In genomic region chr7:84237533-84238173, GRCh38 we compare ENCODE assay signal across 14 cellular contexts. TPM values are rescaled to one million over a fixed set of nuclear protein-coding genes. Genes with fewer than 3 reads are reported as not detected.
DNase-seq lines count a peak whose midpoint lies in the region; FAIRE-seq and TF ChIP-seq lines count a peak whose summit lies in the region.
"Had no signal": no experiment of that assay in that cellular context is flagged by ENCODE, and none has a peak within 500 bp of the region (broad histone marks: within the 10 kb centered on the region; RNA-seq: fewer than 3 reads in every experiment).

No MANE protein-coding gene starts in this region.

- H3K36me3 Mint-ChIP-seq in MCF 10A (ENCODE audit: insufficient read depth, unreplicated experiment) (no peaks in the 10 kb centered on the region), chondrocyte (ENCODE audit: low read depth) (no peaks in the 10 kb centered on the region)
- H3K36me3 Mint-ChIP-seq in CD4-positive, alpha-beta memory T cell, result no peaks in the 10 kb centered on the region
- H3K36me3 Mint-ChIP-seq: CD4-positive, CD25-positive, alpha-beta regulatory T cell had no signal

- BruUV-seq in MCF 10A (replicated peaks; lab: Mats Ljungman, UMichigan), result no TSS peak

- H3K27me3 ChIP-seq in breast epithelium (no peaks in the 10 kb centered on the region), SJCRH30 (no peaks in the 10 kb centered on the region)
- no peaks in the 10 kb centered on the region for H3K27me3 ChIP-seq in CD4-positive, alpha-beta memory T cell (ENCODE audit: insufficient read depth, low read length)

- H3K27ac Mint-ChIP-seq in MCF 10A (ENCODE audit: low read depth, unreplicated experiment) (peak overlapping the region; percentile 31), chondrocyte (ENCODE audit: unreplicated experiment) (no peak overlapping the region)
- H3K27ac Mint-ChIP-seq in CD4-positive, alpha-beta memory T cell, result no peak overlapping the region

- DNase-seq in MCF 10A (ENCODE audit: unreplicated experiment) (peak; percentile 87), breast epithelium (ENCODE audit: low spot score in 2 of 2) (no peak), RCC 7860 (ENCODE audit: low spot score) (peak; percentile 89), fibroblast of gingiva (ENCODE audit: low read depth) (peak; percentile 75), chondrocyte (ENCODE audit: low spot score) (no peak), SJCRH30 (no peak), SKM-1 treated with dmso at 0.1 percent for 144 hours (lab: John Stamatoyannopoulos, UW; ENCODE audit: unreplicated experiment) (no peak)
- DNase-seq in CD4-positive, alpha-beta memory T cell, result no peak
- DNase-seq: activated CD8-positive, alpha-beta memory T cell treated with anti-CD3 and anti-CD28 coated beads for 24 hours; CD4-positive, CD25-positive, alpha-beta regulatory T cell; GOT3; NCI-H2029 treated with DMSO at 0.1 percent for 48 hours; Right ventricle myocardium superior had no signal

- POLR2A ChIA-PET in MCF 10A (lab: Yijun Ruan, JAX), result no interaction called here
- POLR2A ChIA-PET in CD4-positive, alpha-beta memory T cell (lab: Charles Lee; ENCODE audit: partially characterized antibody), result no interaction called here

- FAIRE-seq in RCC 7860 (lab: Jason Lieb, UNC), result peak; percentile 98

- intact Hi-C loops in MCF 10A (cut with micrococcal nuclease), result loop anchor here (5.0 kb wide), 1 partner anchor 45 kb away; the partner anchor contains the start of gene SEMA3A
- intact Hi-C loops in breast epithelium (cut with DNase I; ENCODE audit: low total_unique reads), result no loop called here
- intact Hi-C loops in CD4-positive, alpha-beta memory T cell (cut with micrococcal nuclease), result no loop called here

- H3K27me3 Mint-ChIP-seq in MCF 10A (ENCODE audit: insufficient read depth, unreplicated experiment), result no peaks in the 10 kb centered on the region
- no peaks in the 10 kb centered on the region for H3K27me3 Mint-ChIP-seq in chondrocyte (ENCODE audit: low read depth)
- H3K27me3 Mint-ChIP-seq in CD4-positive, alpha-beta memory T cell, result no peaks in the 10 kb centered on the region
- H3K27me3 Mint-ChIP-seq: CD4-positive, CD25-positive, alpha-beta regulatory T cell; central memory CD8-positive, alpha-beta T cell had no signal

- H3K4me1 ChIP-seq in breast epithelium, result no peaks in the 10 kb centered on the region
- H3K4me1 ChIP-seq in SJCRH30, result no peaks in the 10 kb centered on the region
- no peaks in the 10 kb centered on the region for H3K4me1 ChIP-seq in CD4-positive, alpha-beta memory T cell (ENCODE audit: insufficient read depth, low read length)

- no peak for TF ChIP-seq POLR2A in breast epithelium (IDR thresholded peaks at IDR 0.05)

- H3K9me3 Mint-ChIP-seq in MCF 10A (ENCODE audit: unreplicated experiment) (peaks cover 16% of the 10 kb centered on the region), chondrocyte (ENCODE audit: low read depth) (peaks cover 13% of the 10 kb centered on the region)
- peaks cover 2 to 15% (median 8%) of the 10 kb centered on the region in 8 donors for H3K9me3 Mint-ChIP-seq in CD4-positive, alpha-beta memory T cell

- H3K4me3 ChIP-seq in breast epithelium (no peak overlapping the region), SJCRH30 (no peak overlapping the region)
- H3K4me3 ChIP-seq in CD4-positive, alpha-beta memory T cell (ENCODE audit: low read length in 2 of 2), result no peak overlapping the region

- H3K9me3 ChIP-seq in breast epithelium (no peaks in the 10 kb centered on the region), SJCRH30 (replicated peaks) (no peaks in the 10 kb centered on the region)
- H3K9me3 ChIP-seq in CD4-positive, alpha-beta memory T cell (ENCODE audit: control insufficient read depth in 1 of 2, low read length in 2 of 2), result no peaks in the 10 kb centered on the region

- H3K4me3 Mint-ChIP-seq in MCF 10A (ENCODE audit: unreplicated experiment), result no peak overlapping the region
- H3K4me3 Mint-ChIP-seq in chondrocyte (ENCODE audit: unreplicated experiment), result no peak overlapping the region
- no peak overlapping the region for H3K4me3 Mint-ChIP-seq in CD4-positive, alpha-beta memory T cell
- H3K4me3 Mint-ChIP-seq: CD4-positive, CD25-positive, alpha-beta regulatory T cell; central memory CD8-positive, alpha-beta T cell had no signal

- H3K27ac ChIP-seq in breast epithelium (no peak overlapping the region), SJCRH30 (no peak overlapping the region)
- no peak overlapping the region for H3K27ac ChIP-seq in CD4-positive, alpha-beta memory T cell (ENCODE audit: low read depth, low read length)

- H3K4me1 Mint-ChIP-seq in MCF 10A (ENCODE audit: insufficient read depth, unreplicated experiment) (peaks cover 21% of the 10 kb centered on the region), chondrocyte (ENCODE audit: low read depth) (peaks cover 9% of the 10 kb centered on the region)
- H3K4me1 Mint-ChIP-seq in CD4-positive, alpha-beta memory T cell, result no peaks in the 10 kb centered on the region
- H3K4me1 Mint-ChIP-seq: CD4-positive, CD25-positive, alpha-beta regulatory T cell; central memory CD8-positive, alpha-beta T cell had no signal

- TF ChIP-seq CTCF in MCF 10A (IDR thresholded peaks at IDR 0.05; ENCODE audit: unreplicated experiment) (no peak), breast epithelium (IDR thresholded peaks at IDR 0.05) (no peak), chondrocyte (IDR thresholded peaks at IDR 0.05) (no peak)

- no peaks in the 10 kb centered on the region for H3K36me3 ChIP-seq in breast epithelium
- H3K36me3 ChIP-seq in SJCRH30, result no peaks in the 10 kb centered on the region
- H3K36me3 ChIP-seq in CD4-positive, alpha-beta memory T cell (ENCODE audit: insufficient read depth, low read length), result no peaks in the 10 kb centered on the region

- CTCF ChIA-PET in MCF 10A (lab: Yijun Ruan, JAX), result interaction anchor here (0.6 kb wide), 1 partner anchor 10 kb away, joined by 4 read pairs; no protein-coding TSS in a partner anchor
- CTCF ChIA-PET in CD4-positive, alpha-beta memory T cell (lab: Charles Lee; ENCODE audit: partially characterized antibody), result no interaction called here

RNA-seq across cellular contexts. Expression of gene SEMA3A, which starts 43.1 kb away (rescaled TPM):
- total RNA-seq in MCF 10A (2022) (1.5 and 3.2 TPM in 2 replicates), breast epithelium (10 to 100 TPM in 1 of 3 donors, 1 to 10 TPM in 2; 2.9 to 23.2 (median 5.2) TPM), chondrocyte (0.36 to 0.87 TPM (median 0.65 TPM) in 3 replicates)
- 16.8 and 19.4 TPM in 2 replicates for total RNA-seq in SJCRH30 (2014; rRNA removed; shearing (Covaris generic))
- total RNA-seq in CD4-positive, alpha-beta memory T cell, result under 1 TPM; 0.38 to 0.78 TPM
- under 1 TPM in 1 of 2 donors, not detected in 1; 0.26 TPM for polyA plus RNA-seq in CD4-positive, alpha-beta memory T cell
- total RNA-seq: CD4-positive, CD25-positive, alpha-beta regulatory T cell had no signal
- polyA plus RNA-seq: CD4-positive, CD25-positive, alpha-beta regulatory T cell had no signal

Comparison
In these comparisons a context has a peak if more than half of its experiments do, and no peak if none do; other contexts are left out.
1. DNase-seq: peak in MCF 10A (single experiment), RCC 7860 (single experiment) and fibroblast of gingiva (single experiment); none in breast epithelium (0 of 2), chondrocyte (single experiment), SJCRH30 (0 of 2), CD4-positive, alpha-beta memory T cell (0 of 5) and SKM-1 treated with dmso at 0.1 percent for 144 hours (single experiment).